Comparison of ENCODE assay signal across 8 cellular contexts in genomic region chr17:30376621-30377452, GRCh38. TPM values are rescaled to one million over a fixed set of nuclear protein-coding genes. Genes with fewer than 3 reads are reported as not detected.
DNase-seq lines count a peak whose midpoint lies in the region; ATAC-seq, FAIRE-seq and TF ChIP-seq lines count a peak whose summit lies in the region.

No MANE protein-coding gene starts in this region.

- no peak for FAIRE-seq in kidney (lab: Jason Lieb, UNC)

- intact Hi-C loops in kidney (cut with DNase I): no loop called here

- no peak for TF ChIP-seq CTCF in kidney (IDR thresholded peaks at IDR 0.05; ENCODE audit: borderline replicate concordance, extremely low read depth, insufficient read depth)

- H3K9ac ChIP-seq in kidney (ENCODE audit: low read length in 2 of 2): no peak overlapping the region

- no peak for ATAC-seq in GM21737 (IDR thresholded peaks at IDR 0.05; ENCODE audit: unreplicated experiment)

- H3K4me1 ChIP-seq in kidney (ENCODE audit: control insufficient read depth in 1 of 2, insufficient read depth in 1 of 2, low read depth in 1 of 2, low read length in 2 of 2): peaks cover 0 to 11% of the 10 kb centered on the region in 2 donors

- H3K36me3 ChIP-seq in kidney (ENCODE audit: control insufficient read depth in 1 of 2, insufficient read depth in 2 of 2, low read length in 2 of 2): no peaks in the 10 kb centered on the region

- H3K9me3 ChIP-seq in kidney (ENCODE audit: control insufficient read depth in 1 of 2, low read length in 2 of 2): no peaks in the 10 kb centered on the region

- H3K4me3 ChIP-seq in kidney (ENCODE audit: low read length in 2 of 2): no peak overlapping the region

- peak; percentile 6 to 30 for DNase-seq in NCI-H2081 (lab: John Stamatoyannopoulos, UW)
- no peak for DNase-seq in NCI-H2081 treated with DMSO at 0.1 percent for 48 hours (lab: John Stamatoyannopoulos, UW)
- peak; percentile 14 for DNase-seq in NCI-H1417 treated with DMSO at 0.1 percent for 48 hours (lab: John Stamatoyannopoulos, UW)
- peak; percentile 64 for DNase-seq in activated naive CD4-positive, alpha-beta T cell treated with Interleukin-2 at 50 U/mL for 16 hours
- peak; percentile 75 for DNase-seq in kidney
- DNase-seq in substantia nigra (lab: John Stamatoyannopoulos, UW): peak in 22 of 49 donors; percentile 4 to 63 (median 19)
- no peak for DNase-seq in activated gamma-delta T cell treated with Interleukin-2 at 50 U/mL for 16 hours

- no peak overlapping the region for H3K27ac ChIP-seq in kidney (ENCODE audit: low read depth in 2 of 2, low read length in 2 of 2)
- peak overlapping the region; percentile 60 for H3K27ac ChIP-seq in substantia nigra (ENCODE audit: low read depth, low read length, poor library complexity, severe bottlenecking)

RNA-seq across cellular contexts. Expression of gene CPD, which starts 1.9 kb away (rescaled TPM):
- total RNA-seq in kidney: 139 TPM
- polyA plus RNA-seq in kidney (ENCODE audit: insufficient read depth, low read depth, low replicate concordance): 11.6 TPM

RNA-seq across cellular contexts. Expression of gene TMIGD1, which starts 43.0 kb away (rescaled TPM):
- not detected for total RNA-seq in kidney
- 0.90 TPM for polyA plus RNA-seq in kidney (ENCODE audit: insufficient read depth, low read depth, low replicate concordance)

Comparison
In these comparisons a context has a peak if more than half of its experiments do, and no peak if none do; other contexts are left out.
1. DNase-seq: peak in NCI-H2081 (2 of 2), NCI-H1417 treated with DMSO at 0.1 percent for 48 hours (single experiment), activated naive CD4-positive, alpha-beta T cell treated with Interleukin-2 at 50 U/mL for 16 hours (single experiment) and kidney (single experiment); none in NCI-H2081 treated with DMSO at 0.1 percent for 48 hours (single experiment) and activated gamma-delta T cell treated with Interleukin-2 at 50 U/mL for 16 hours (single experiment).